In the genomic region with DNA sequence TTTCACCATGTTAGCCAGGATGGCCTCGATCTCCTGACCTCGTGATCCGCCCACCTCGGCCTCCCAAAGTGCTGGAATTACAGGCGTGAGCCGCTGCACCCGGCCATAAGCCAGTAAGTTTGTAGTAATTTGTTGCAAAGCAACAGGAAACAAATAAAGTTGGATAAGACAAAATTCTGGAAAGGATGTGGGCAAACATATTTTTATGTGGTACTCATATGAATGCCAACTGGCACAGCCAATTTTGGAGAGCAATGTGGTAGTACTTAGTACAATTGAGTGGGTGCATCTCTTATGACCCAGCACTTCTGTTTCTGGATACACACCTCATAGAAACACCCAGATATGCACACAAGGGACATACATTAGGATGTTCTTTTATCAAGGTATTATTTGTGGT, we compare ENCODE assay signal across 23 cellular contexts. TPM values are rescaled to one million over a fixed set of nuclear protein-coding genes. Genes with fewer than 3 reads are reported as not detected.
"Had no signal": no experiment of that assay in that cellular context is flagged by ENCODE, and none has a peak within 500 bp of the region (broad histone marks: within the 10 kb centered on the region; RNA-seq: fewer than 3 reads in every experiment).

No MANE protein-coding gene starts in this region.

- DNase-seq: cortex of kidney; dorsolateral prefrontal cortex; effector CD8-positive, alpha-beta T cell; gastrocnemius medialis; heart right ventricle; hypothalamus; kidney glomerular epithelial cell; mammary epithelial cell; naive thymus-derived CD8-positive, alpha-beta T cell; nucleus accumbens; ovary; right cardiac atrium; spleen; stimulated activated CD4-positive, alpha-beta T cell treated with anti-CD3 and anti-CD28 coated beads, Interleukin-15, amount 100 ng/mL, for 24 hours; stimulated activated CD4-positive, alpha-beta T cell treated with anti-CD3 and anti-CD28 coated beads, Interleukin-1b, Interleukin-23, amount 100 ng/mL, for 48 hours; stimulated activated CD4-positive, alpha-beta T cell treated with anti-CD3 and anti-CD28 coated beads, Interleukin-4, amount 100 ng/mL, for 24 hours; stimulated activated naive B cell treated with anti-CD40 and anti-IgM and Interleukin-4, amounts not matched to agents 10 μg/mL and 1 μg/mL and 100 μg/mL, for 72 hours; stimulated activated naive CD8-positive, alpha-beta T cell treated with anti-CD3 and anti-CD28 coated beads, Interleukin-15, amount 100 ng/mL, for 72 hours; testis had no signal

- H3K36me3 ChIP-seq: gastrocnemius medialis, heart right ventricle, neural progenitor cell, ovary, spleen, tibial nerve had no signal

- H3K9me3 ChIP-seq: gastrocnemius medialis, ovary, spleen, testis, tibial nerve had no signal

- H3K27ac ChIP-seq: dorsolateral prefrontal cortex, gastrocnemius medialis, heart right ventricle, neural progenitor cell, ovary, spleen, testis, tibial nerve had no signal

- H3K4me1 ChIP-seq: gastrocnemius medialis, heart right ventricle, neural progenitor cell, spleen, testis, tibial nerve had no signal

- H3K27me3 ChIP-seq: gastrocnemius medialis, spleen, testis had no signal

- ATAC-seq: gastrocnemius medialis; heart right ventricle; naive thymus-derived CD8-positive, alpha-beta T cell; right cardiac atrium; stimulated activated naive B cell treated with anti-CD40 and anti-IgM and Interleukin-4, amounts not matched to agents 10 μg/mL and 1 μg/mL and 100 μg/mL, for 72 hours; stimulated activated naive CD8-positive, alpha-beta T cell treated with anti-CD3 and anti-CD28 coated beads, Interleukin-15, amount 100 ng/mL, for 72 hours had no signal

- H3K4me3 ChIP-seq: dorsolateral prefrontal cortex, gastrocnemius medialis, heart right ventricle, neural progenitor cell, ovary, spleen, testis, tibial nerve had no signal

RNA-seq across cellular contexts. Expression of gene IL12RB2, which starts 8.4 kb away (rescaled TPM):
- total RNA-seq: fibroblast of villous mesenchyme; naive thymus-derived CD8-positive, alpha-beta T cell; progenitor cell of endocrine pancreas had no signal
